31 cellular contexts compared by ENCODE assay signal in genomic region chr4:163878336-163879121, GRCh38.
DNase-seq lines count a peak whose midpoint lies in the region; ATAC-seq and TF ChIP-seq lines count a peak whose summit lies in the region.
"Had no signal": no experiment of that assay in that cellular context is flagged by ENCODE, and none has a peak within 500 bp of the region (broad histone marks: within the 10 kb centered on the region; RNA-seq: fewer than 3 reads in every experiment).

No MANE protein-coding gene starts in this region.

- DNase-seq in fibroblast of mammary gland (ENCODE audit: low read depth) (peak; percentile 38), NCI-H2081 (lab: John Stamatoyannopoulos, UW) (no peak), LoVo (ENCODE audit: low spot score) (no peak), NCI-H82 (lab: John Stamatoyannopoulos, UW) (no peak)
- DNase-seq: activated CD4-positive, alpha-beta T cell treated with anti-CD3 and anti-CD28 coated beads, Interleukin-2, amount 50 U/mL, for 48 hours; activated CD8-positive, alpha-beta memory T cell treated with anti-CD3 and anti-CD28 coated beads, Interleukin-2, amount 50 U/mL, for 4 hours; Caco-2; central memory CD4-positive, alpha-beta T cell; DMS79 treated with DMSO at 0.1 percent for 48 hours; dorsolateral prefrontal cortex; H7; IMR-90; kidney glomerular epithelial cell; lower lobe of right lung; NCI-H1417 treated with DMSO at 0.1 percent for 48 hours; NCI-H510A treated with DMSO at 0.1 percent for 48 hours; nephron progenitor cell; pancreas; Peyer's patch; stimulated activated CD4-positive, alpha-beta T cell treated with anti-CD3 and anti-CD28 coated beads, Interleukin-4, amount 100 ng/mL, for 24 hours; stimulated activated naive B cell treated with anti-CD40 and anti-IgM and Interleukin-4, amounts not matched to agents 10 μg/mL and 1 μg/mL and 100 μg/mL, for 72 hours; T-cell; uterus had no signal

- no peak for TF ChIP-seq CTCF in fibroblast of mammary gland (conservative IDR thresholded peaks at IDR 0.05; ENCODE audit: control insufficient read depth, insufficient read depth, low read depth, low read length)

- ATAC-seq in GM18508 (IDR thresholded peaks at IDR 0.05; ENCODE audit: insufficient read depth, unreplicated experiment) (peak; percentile 61), GM21576 (IDR thresholded peaks at IDR 0.05; ENCODE audit: unreplicated experiment) (peak; percentile 44), HG02981 (IDR thresholded peaks at IDR 0.05; ENCODE audit: unreplicated experiment) (peak; percentile 48), HG03439 (IDR thresholded peaks at IDR 0.05; ENCODE audit: unreplicated experiment) (no peak)
- ATAC-seq: activated T-helper 17 cell treated with anti-CD3 and anti-CD28 coated beads, Interleukin-2, amount 50 U/mL, for 72 hours; lower lobe of right lung; pancreas; stimulated activated naive B cell treated with anti-CD40 and anti-IgM and Interleukin-4, amounts not matched to agents 10 μg/mL and 1 μg/mL and 100 μg/mL, for 72 hours; T-cell had no signal

- no peak overlapping the region for H3K4me3 ChIP-seq in fibroblast of mammary gland (ENCODE audit: control insufficient read depth, low read depth, low read length)
- H3K4me3 ChIP-seq: BLaER1, dorsolateral prefrontal cortex, lower lobe of right lung, pancreas, Peyer's patch, right atrium auricular region, suprapubic skin, uterus had no signal
